ENCODE assay signal across 9 cellular contexts in the genomic region with DNA sequence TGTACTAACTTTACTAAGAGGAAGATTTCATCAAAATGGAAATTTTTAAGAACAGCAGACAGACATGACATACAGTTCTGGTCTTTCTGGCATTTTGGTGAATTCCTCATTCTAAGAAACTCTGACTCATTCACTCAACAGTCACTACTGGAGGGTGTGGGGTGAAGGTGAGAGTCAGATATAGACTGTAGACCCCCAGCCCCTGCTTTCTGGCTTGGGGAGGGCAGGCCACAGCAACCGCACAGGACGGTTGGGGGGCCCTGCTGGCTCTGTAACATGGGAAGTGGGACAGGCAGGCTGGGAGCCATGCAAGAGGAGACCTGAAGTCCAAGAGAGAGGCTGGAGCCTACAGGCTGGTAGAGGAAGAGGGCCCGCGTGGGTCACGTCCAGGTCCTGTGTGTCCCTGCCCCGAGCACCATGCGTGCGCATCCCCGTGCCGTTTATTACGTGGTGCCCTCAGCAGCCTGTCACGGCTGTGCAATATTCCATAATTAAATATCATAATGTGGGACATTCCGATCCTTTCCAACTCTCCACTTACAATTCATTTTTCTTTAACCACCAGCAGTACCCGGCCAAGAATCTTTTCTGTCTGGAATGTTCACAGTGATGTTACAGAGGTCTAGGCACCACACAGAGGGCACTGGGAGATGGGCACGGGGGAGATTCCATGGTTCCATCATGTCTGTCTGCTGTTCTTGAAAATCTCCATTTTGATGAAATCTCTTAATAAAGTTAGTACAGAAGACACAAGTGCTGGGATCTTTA.
A peak's percentile ranks its signal among the peaks of the same experiment; 100 is the strongest.
DNase-seq lines count a peak whose midpoint lies in the region; ATAC-seq and TF ChIP-seq lines count a peak whose summit lies in the region.
"Had no signal": no experiment of that assay in that cellular context is flagged by ENCODE, and none has a peak within 500 bp of the region (broad histone marks: within the 10 kb centered on the region; RNA-seq: fewer than 3 reads in every experiment).

No MANE protein-coding gene starts in this region.

- H3K4me3 Mint-ChIP-seq in WTC11 = no peak overlapping the region
- H3K4me3 Mint-ChIP-seq in chondrocyte (ENCODE audit: unreplicated experiment) = no peak overlapping the region

- H3K4me1 Mint-ChIP-seq in WTC11 (peaks cover 8% of the 10 kb centered on the region; the same call in 1 of the 2 replicates), chondrocyte (ENCODE audit: low read depth) (peaks cover 29% of the 10 kb centered on the region)

- H3K9me2 ChIP-seq in HCT116 (ENCODE audit: insufficient read depth) = no peaks in the 10 kb centered on the region

- TF ChIP-seq POLR2A in HCT116 (IDR thresholded peaks at IDR 0.05; ENCODE audit: borderline replicate concordance, extremely low read depth, insufficient read depth, insufficient read length) = no peak
- no peak for TF ChIP-seq POLR2A in esophagus squamous epithelium (IDR thresholded peaks at IDR 0.05)
- TF ChIP-seq POLR2A in gastroesophageal sphincter (IDR thresholded peaks at IDR 0.05) = no peak

- H3K9ac ChIP-seq in HCT116 (ENCODE audit: low read length) = no peak overlapping the region

- TF ChIP-seq RAD21 in HCT116 (IDR thresholded peaks at IDR 0.05; ENCODE audit: low read depth) = no peak

- DNase-seq in HCT116 (ENCODE audit: low read depth, low spot score) (no peak), WTC11 (ENCODE audit: low spot score) (no peak), chondrocyte (ENCODE audit: low spot score) (no peak), esophagus squamous epithelium (lab: John Stamatoyannopoulos, UW) (no peak), DMS79 (lab: John Stamatoyannopoulos, UW) (no peak)
- DNase-seq in stimulated activated CD8-positive, alpha-beta memory T cell treated with anti-CD3 and anti-CD28 coated beads, Interleukin-12 subunit alpha, Interleukin-12 subunit beta, amount 100 ng/mL, for 4 hours (ENCODE audit: low read depth) = peak; percentile 37

- no peak overlapping the region for H2AFZ ChIP-seq in HCT116 (ENCODE audit: low read depth, low read length, poor library complexity, severe bottlenecking)

- RAD21 ChIA-PET in HCT116 (lab: Charles Lee; ENCODE audit: low non-redundant PET in 1 of 2, low total read pairs in 2 of 2, uncharacterized antibody in 2 of 2, unreplicated experiment in 2 of 2) = no interaction called here

- TF ChIP-seq EP300 in gastroesophageal sphincter (IDR thresholded peaks at IDR 0.05) = no peak

- peaks cover 2 to 27% of the 10 kb centered on the region in 2 experiments; a peak in 2 of 4 replicates for H3K4me1 ChIP-seq in HCT116 (ENCODE audit: control insufficient read depth in 1 of 2, insufficient read depth in 2 of 2, low read length in 2 of 2)
- peaks cover 0 to 56% (median 11%) of the 10 kb centered on the region in 3 donors for H3K4me1 ChIP-seq in esophagus squamous epithelium
- H3K4me1 ChIP-seq in gastroesophageal sphincter = peaks cover 0 to 12% (median 0%) of the 10 kb centered on the region in 3 donors

- ATAC-seq in HCT116 = no peak
- ATAC-seq in WTC11 = no peak
- ATAC-seq in HG03432 (IDR thresholded peaks at IDR 0.05; ENCODE audit: unreplicated experiment) = no peak
- no peak for ATAC-seq in gastroesophageal sphincter

- intact Hi-C loops in HCT116 (cut with micrococcal nuclease) (no loop called here), esophagus squamous epithelium (cut with DNase I) (no loop called here)

- H3K36me3 ChIP-seq in HCT116 (ENCODE audit: control insufficient read depth in 1 of 2, insufficient read depth in 2 of 2, low read length in 2 of 2) (no peaks in the 10 kb centered on the region), esophagus squamous epithelium (peaks cover 0 to 15% (median 0%) of the 10 kb centered on the region in 3 donors), gastroesophageal sphincter (no peaks in the 10 kb centered on the region)

- POLR2A ChIA-PET in HCT116 (lab: Charles Lee) = no interaction called here
- POLR2A ChIA-PET in WTC11 (lab: Charles Lee) = no interaction called here

- peaks cover 15% of the 10 kb centered on the region for H3K9me3 Mint-ChIP-seq in WTC11
- H3K9me3 Mint-ChIP-seq in chondrocyte (ENCODE audit: low read depth) = no peaks in the 10 kb centered on the region

- H3K36me3 Mint-ChIP-seq in WTC11 (peaks cover 27% of the 10 kb centered on the region), chondrocyte (ENCODE audit: low read depth) (no peaks in the 10 kb centered on the region)

- 0 out of 2 replicates have a peak overlapping the region, but pooled peaks have one; percentile 32 for H3K4me2 ChIP-seq in HCT116 (ENCODE audit: low read length)

- H3K4me3 ChIP-seq in HCT116 (replicated peaks in 1 of 2; ENCODE audit: low read depth in 1 of 2, low read length in 2 of 2) (no peak overlapping the region), esophagus squamous epithelium (no peak overlapping the region), gastroesophageal sphincter (no peak overlapping the region)
- H3K4me3 ChIP-seq: SK-N-MC had no signal

- H3K9me3 ChIP-seq in HCT116 (ENCODE audit: control insufficient read depth in 1 of 2, insufficient read depth in 1 of 2, low read depth in 1 of 2, low read length in 2 of 2) (no peaks in the 10 kb centered on the region), esophagus squamous epithelium (no peaks in the 10 kb centered on the region), gastroesophageal sphincter (no peaks in the 10 kb centered on the region)

- H4K20me1 ChIP-seq in HCT116 (ENCODE audit: insufficient read depth) = no peaks in the 10 kb centered on the region

- H3K27ac ChIP-seq in HCT116 (ENCODE audit: low read depth, low read length) (no peak overlapping the region), esophagus squamous epithelium (peak overlapping the region in 1 of 4 donors; percentile 12), gastroesophageal sphincter (no peak overlapping the region)
- H3K27ac ChIP-seq: SK-N-MC had no signal

- H3K27ac Mint-ChIP-seq in WTC11 (peak overlapping the region; percentile 53), chondrocyte (ENCODE audit: unreplicated experiment) (peak overlapping the region; percentile 93)

- CTCF ChIA-PET in HCT116 (lab: Charles Lee) = no interaction called here
- CTCF ChIA-PET in WTC11 (lab: Charles Lee) = interaction anchor here (0.6 kb wide), 1 partner anchor 75 kb away, joined by 3 read pairs; no protein-coding TSS in a partner anchor

- H3K27me3 ChIP-seq in HCT116 (ENCODE audit: insufficient read depth, low read length) (no peaks in the 10 kb centered on the region), esophagus squamous epithelium (no peaks in the 10 kb centered on the region), gastroesophageal sphincter (no peaks in the 10 kb centered on the region)

- 67 to 78% methylated on average over 13 to 14 of the region's 15 CpGs for WGBS in esophagus squamous epithelium, 2 donors
- WGBS in gastroesophageal sphincter (ENCODE audit: low coverage in 1 of 2), 2 donors = 81 to 83% methylated on average over 2 to 15 of the region's 15 CpGs

- TF ChIP-seq CTCF in HCT116 (IDR thresholded peaks at IDR 0.05 in 2 of 3, conservative IDR thresholded peaks at IDR 0.05 in 1 of 3; ENCODE audit: borderline replicate concordance in 1 of 3, insufficient read depth in 1 of 3, low read depth in 2 of 3, low read length in 2 of 3) (no peak), WTC11 (IDR thresholded peaks at IDR 0.05) (no peak), chondrocyte (IDR thresholded peaks at IDR 0.05) (no peak), esophagus squamous epithelium (IDR thresholded peaks at IDR 0.05) (no peak), gastroesophageal sphincter (IDR thresholded peaks at IDR 0.05) (no peak)

- no TSS peak for BruUV-seq in HCT116 (replicated peaks; lab: Mats Ljungman, UMichigan)

- H3K27me3 Mint-ChIP-seq in WTC11 (ENCODE audit: low read depth) (no peaks in the 10 kb centered on the region), chondrocyte (ENCODE audit: low read depth) (no peaks in the 10 kb centered on the region)

- H3K79me2 ChIP-seq in HCT116 (ENCODE audit: insufficient read depth, low read length) = peaks cover 4% of the 10 kb centered on the region; the same call in 1 of the 2 replicates

TF ChIP-seq in HCT116, 20 proteins besides CTCF, POLR2A, EP300 and RAD21 (continues in another document):
- TF ChIP-seq EGR1 (IDR thresholded peaks at IDR 0.05; ENCODE audit: low read depth) (no peak), ZFX (IDR thresholded peaks at IDR 0.05) (no peak), TCF7L2 (IDR thresholded peaks at IDR 0.05; ENCODE audit: borderline replicate concordance, extremely low read depth, insufficient read depth, insufficient read length) (no peak), SIN3A (IDR thresholded peaks at IDR 0.05; ENCODE audit: low read depth) (no peak), POLR2AphosphoS5 (IDR thresholded peaks at IDR 0.05; ENCODE audit: low read depth, low read length) (no peak), CEBPB (IDR thresholded peaks at IDR 0.05; ENCODE audit: low read depth) (no peak), JUND (IDR thresholded peaks at IDR 0.05) (no peak), SRF (IDR thresholded peaks at IDR 0.05; ENCODE audit: low read depth) (no peak), FOSL1 (IDR thresholded peaks at IDR 0.05; ENCODE audit: low read depth) (no peak), EZH2phosphoT487 (IDR thresholded peaks at IDR 0.05; ENCODE audit: borderline replicate concordance) (no peak), YY1 (IDR thresholded peaks at IDR 0.05; ENCODE audit: extremely low read depth, insufficient replicate concordance, low read depth, low read length) (no peak), ELF1 (IDR thresholded peaks at IDR 0.05; ENCODE audit: borderline replicate concordance, low read depth) (no peak)

TF ChIP-seq in WTC11, 78 proteins besides CTCF, POLR2A, EP300 and RAD21:
- TF ChIP-seq, protein P1, sequence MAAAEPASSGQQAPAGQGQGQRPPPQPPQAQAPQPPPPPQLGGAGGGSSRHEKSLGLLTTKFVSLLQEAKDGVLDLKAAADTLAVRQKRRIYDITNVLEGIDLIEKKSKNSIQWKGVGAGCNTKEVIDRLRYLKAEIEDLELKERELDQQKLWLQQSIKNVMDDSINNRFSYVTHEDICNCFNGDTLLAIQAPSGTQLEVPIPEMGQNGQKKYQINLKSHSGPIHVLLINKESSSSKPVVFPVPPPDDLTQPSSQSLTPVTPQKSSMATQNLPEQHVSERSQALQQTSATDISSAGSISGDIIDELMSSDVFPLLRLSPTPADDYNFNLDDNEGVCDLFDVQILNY (CRISPR knock-in tag; IDR thresholded peaks at IDR 0.05) = no peak
- TF ChIP-seq, protein P2, sequence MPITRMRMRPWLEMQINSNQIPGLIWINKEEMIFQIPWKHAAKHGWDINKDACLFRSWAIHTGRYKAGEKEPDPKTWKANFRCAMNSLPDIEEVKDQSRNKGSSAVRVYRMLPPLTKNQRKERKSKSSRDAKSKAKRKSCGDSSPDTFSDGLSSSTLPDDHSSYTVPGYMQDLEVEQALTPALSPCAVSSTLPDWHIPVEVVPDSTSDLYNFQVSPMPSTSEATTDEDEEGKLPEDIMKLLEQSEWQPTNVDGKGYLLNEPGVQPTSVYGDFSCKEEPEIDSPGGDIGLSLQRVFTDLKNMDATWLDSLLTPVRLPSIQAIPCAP (CRISPR knock-in tag; IDR thresholded peaks at IDR 0.05) = no peak
- TF ChIP-seq ZBTB21 (CRISPR knock-in tag; IDR thresholded peaks at IDR 0.05; ENCODE audit: borderline replicate concordance) (no peak), NFATC4 (CRISPR knock-in tag; IDR thresholded peaks at IDR 0.05) (no peak), TCF7 (CRISPR knock-in tag; IDR thresholded peaks at IDR 0.05; ENCODE audit: low read depth) (no peak), FOXK1 (CRISPR knock-in tag; IDR thresholded peaks at IDR 0.05) (no peak)
